In the genomic region with DNA sequence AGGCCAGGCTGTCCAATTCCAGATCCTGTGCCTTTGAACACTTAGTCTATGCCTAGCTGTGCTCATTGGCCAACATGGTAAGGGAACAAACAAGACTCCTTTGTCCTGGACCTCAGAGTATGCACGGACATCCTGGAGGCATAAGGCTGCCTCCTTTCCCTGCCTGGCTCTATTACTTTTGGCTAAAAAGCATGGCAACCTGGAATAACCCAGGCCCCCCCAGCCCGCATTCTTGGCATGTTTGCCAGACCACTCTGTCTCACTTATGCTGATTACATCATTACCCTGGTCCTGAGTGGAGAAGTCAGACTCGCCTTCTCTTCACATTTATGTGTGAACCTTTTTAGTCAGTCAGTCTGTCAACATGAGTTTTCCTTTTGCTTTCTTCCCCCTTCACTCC, we compare ENCODE assay signal across 10 cellular contexts. TPM values are rescaled to one million over a fixed set of nuclear protein-coding genes. Genes with fewer than 3 reads are reported as not detected.
DNase-seq lines count a peak whose midpoint lies in the region; ATAC-seq and TF ChIP-seq lines count a peak whose summit lies in the region.
"Had no signal": no experiment of that assay in that cellular context is flagged by ENCODE, and none has a peak within 500 bp of the region (broad histone marks: within the 10 kb centered on the region; RNA-seq: fewer than 3 reads in every experiment).

No MANE protein-coding gene starts in this region.

- peak overlapping the region; percentile 12 for H3K27ac ChIP-seq in left ventricle myocardium inferior (replicated peaks)
- H3K27ac ChIP-seq in thoracic aorta = peak overlapping the region in 1 of 2 donors; percentile 55

- intact Hi-C loops in left ventricle myocardium inferior (cut with micrococcal nuclease) = no loop called here

- H3K9me3 ChIP-seq in T-helper 17 cell (ENCODE audit: control insufficient read depth, low read length, poor library complexity, severe bottlenecking) = no peaks in the 10 kb centered on the region
- H3K9me3 ChIP-seq in left ventricle myocardium inferior (replicated peaks) = peaks cover 4% of the 10 kb centered on the region
- no peaks in the 10 kb centered on the region for H3K9me3 ChIP-seq in thoracic aorta

- H3K27me3 ChIP-seq in left ventricle myocardium inferior (ENCODE audit: low read depth) (peaks cover 11% of the 10 kb centered on the region), thoracic aorta (replicated peaks; ENCODE audit: insufficient read depth) (no peaks in the 10 kb centered on the region)

- TF ChIP-seq CTCF in left ventricle myocardium inferior (IDR thresholded peaks at IDR 0.05; ENCODE audit: borderline replicate concordance) (no peak), thoracic aorta (IDR thresholded peaks at IDR 0.05) (no peak)

- H3K4me1 ChIP-seq in left ventricle myocardium inferior (peaks cover 10% of the 10 kb centered on the region), thoracic aorta (ENCODE audit: control insufficient read depth in 1 of 2, low read depth in 2 of 2) (peaks cover 0 to 14% of the 10 kb centered on the region in 2 donors)

- H3K36me3 ChIP-seq in left ventricle myocardium inferior (no peaks in the 10 kb centered on the region), thoracic aorta (no peaks in the 10 kb centered on the region)

- H3K27ac Mint-ChIP-seq in T-helper 17 cell = peak overlapping the region; percentile 72
- H3K27ac Mint-ChIP-seq: activated B cell treated with CpG ODN at 0.5 μM for 24 hours; activated naive CD4-positive, alpha-beta T cell treated with anti-CD3 and anti-CD28 coated beads for 36 hours had no signal

- no peak overlapping the region for H3K4me3 Mint-ChIP-seq in T-helper 17 cell
- H3K4me3 Mint-ChIP-seq: activated B cell treated with CpG ODN at 0.5 μM for 24 hours; activated naive CD4-positive, alpha-beta T cell treated with anti-CD3 and anti-CD28 coated beads for 36 hours had no signal

- peak; percentile 62 for DNase-seq in H4 (ENCODE audit: low spot score)
- DNase-seq in T-helper 17 cell = no peak
- DNase-seq in left ventricle myocardium inferior = no peak
- no peak for DNase-seq in thoracic aorta (ENCODE audit: low spot score)
- no peak for DNase-seq in ureter (ENCODE audit: low spot score)
- DNase-seq in COR-L47 (lab: John Stamatoyannopoulos, UW) = no peak
- DNase-seq: activated B cell treated with CpG ODN at 0.5 μM for 24 hours, substantia nigra had no signal

- H3K4me1 Mint-ChIP-seq in T-helper 17 cell = peaks cover 20% of the 10 kb centered on the region

- H3K4me3 ChIP-seq in left ventricle myocardium inferior (no peak overlapping the region), thoracic aorta (no peak overlapping the region)

- H3K36me3 Mint-ChIP-seq in T-helper 17 cell (ENCODE audit: low read depth) = peaks cover 2% of the 10 kb centered on the region

- peaks cover 11% of the 10 kb centered on the region for H3K27me3 Mint-ChIP-seq in T-helper 17 cell
- H3K27me3 Mint-ChIP-seq: activated B cell treated with CpG ODN at 0.5 μM for 24 hours had no signal

- no peak for ATAC-seq in T-helper 17 cell
- peak; percentile 92 for ATAC-seq in thoracic aorta (ENCODE audit: insufficient number of reproducible peaks, low FRiP score, low read depth)
- ATAC-seq in HG03095 (IDR thresholded peaks at IDR 0.05; ENCODE audit: unreplicated experiment) = no peak

RNA-seq across cellular contexts. Expression of gene ELK3, which starts 58.0 kb away (rescaled TPM):
- total RNA-seq in H4 (2014; rRNA removed; shearing (Covaris generic)) = 15.1 and 17.8 TPM in 2 replicates
- 10 to 100 TPM; 68.8 to 71.2 TPM for total RNA-seq in T-helper 17 cell
- 17.1 TPM for total RNA-seq in left ventricle myocardium inferior
- 10 to 100 TPM; 19.9 to 40.6 TPM for total RNA-seq in thoracic aorta
- total RNA-seq in ureter = 41.7 TPM
